In the genomic region with DNA sequence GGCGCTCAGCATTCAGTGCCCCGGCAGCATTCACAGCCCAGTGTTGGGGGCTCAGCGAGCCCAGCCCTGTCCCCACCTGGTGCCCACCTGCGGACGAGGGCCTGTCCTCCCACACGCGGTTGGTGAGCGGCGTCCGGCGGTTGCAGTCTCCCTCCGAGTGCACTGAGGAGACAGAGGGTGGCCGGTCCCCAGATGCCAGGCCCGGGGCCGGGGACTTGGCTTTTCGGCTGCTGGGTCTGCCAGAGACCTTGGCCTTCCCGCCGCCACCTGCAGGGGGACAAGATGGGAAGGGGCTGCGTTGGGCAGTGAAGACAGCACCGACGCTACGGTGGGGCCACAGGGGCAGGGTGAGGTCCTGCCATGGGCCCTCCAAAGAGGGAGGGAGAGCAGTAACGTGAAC, we compare ENCODE assay signal across 18 cellular contexts. TPM values are rescaled to one million over a fixed set of nuclear protein-coding genes. Genes with fewer than 3 reads are reported as not detected.
DNase-seq lines count a peak whose midpoint lies in the region; ATAC-seq and TF ChIP-seq lines count a peak whose summit lies in the region.
"Had no signal": no experiment of that assay in that cellular context is flagged by ENCODE, and none has a peak within 500 bp of the region (broad histone marks: within the 10 kb centered on the region; RNA-seq: fewer than 3 reads in every experiment).

No MANE protein-coding gene starts in this region.

- WGBS in H9 (ENCODE audit: extremely low coverage, insufficient read length, low lambda C conversion rate) = no CpG with 5 or more reads among the region's 23 CpGs
- 77 to 84% (median 78%) methylated on average over 23 of the region's 23 CpGs for WGBS in psoas muscle, 3 donors
- 88 to 92% methylated on average over 19 to 20 of the region's 23 CpGs for WGBS in lower leg skin, 2 donors

- CTCF ChIA-PET in Calu3 (lab: Charles Lee) = interaction anchor here (0.6 kb wide), 1 partner anchor 782 kb away, joined by 3 read pairs; no protein-coding TSS in a partner anchor
- CTCF ChIA-PET in CD8-positive, alpha-beta T cell (lab: Charles Lee) = no interaction called here

- H3K9me3 Mint-ChIP-seq in Calu3 (ENCODE audit: low read depth, unreplicated experiment) (peaks cover 2% of the 10 kb centered on the region), H9 (peaks cover 15 to 19% of the 10 kb centered on the region in 2 experiments)
- peaks cover 9% of the 10 kb centered on the region for H3K9me3 Mint-ChIP-seq in CD8-positive, alpha-beta T cell

- TF ChIP-seq CTCF in Calu3 (IDR thresholded peaks at IDR 0.05; ENCODE audit: unreplicated experiment) (no peak), H9 (conservative IDR thresholded peaks at IDR 0.05) (peak; percentile 40; the same call in 2 of the 3 replicates), dorsolateral prefrontal cortex (IDR thresholded peaks at IDR 0.05 in 54 of 56, conservative IDR thresholded peaks at IDR 0.05 in 2 of 56; ENCODE audit: low read depth in 1 of 56, partially characterized antibody in 56 of 56) (no peak), psoas muscle (IDR thresholded peaks at IDR 0.05) (no peak), lower leg skin (IDR thresholded peaks at IDR 0.05) (no peak)
- no peak for TF ChIP-seq CTCF in CD8-positive, alpha-beta T cell (IDR thresholded peaks at IDR 0.05)

- H3K4me3 ChIP-seq in dorsolateral prefrontal cortex (no peak overlapping the region), psoas muscle (no peak overlapping the region), lower leg skin (ENCODE audit: low read depth, poor library complexity, severe bottlenecking) (no peak overlapping the region)
- H3K4me3 ChIP-seq in CD8-positive, alpha-beta T cell (ENCODE audit: low read depth, low read length) = no peak overlapping the region

- H3K18ac ChIP-seq in H9 (ENCODE audit: insufficient read length, low read depth, low read length) = no peak overlapping the region

- H2AFZ ChIP-seq in H9 (ENCODE audit: low read length) = no peak overlapping the region

- H2BK12ac ChIP-seq in H9 (ENCODE audit: insufficient read length, low read depth, low read length) = no peak overlapping the region

- H3K79me1 ChIP-seq in H9 (ENCODE audit: insufficient read depth, low read depth, low read length, poor library complexity, severe bottlenecking) = no peaks in the 10 kb centered on the region

- H3K27me3 Mint-ChIP-seq in Calu3 (ENCODE audit: unreplicated experiment) (no peaks in the 10 kb centered on the region), H9 (ENCODE audit: low read depth) (peaks cover 12% of the 10 kb centered on the region)
- no peaks in the 10 kb centered on the region for H3K27me3 Mint-ChIP-seq in CD8-positive, alpha-beta T cell (ENCODE audit: low read depth)

- no TSS peak for BruUV-seq in Calu3 (replicated peaks; lab: Mats Ljungman, UMichigan)

- H3K79me2 ChIP-seq in H9 (ENCODE audit: insufficient read depth, low read length) = no peaks in the 10 kb centered on the region

- no peak overlapping the region for H2BK5ac ChIP-seq in H9 (ENCODE audit: insufficient read length, low read length)

- intact Hi-C loops in Calu3 (cut with micrococcal nuclease; ENCODE audit: unreplicated experiment) = no loop called here
- intact Hi-C loops in dorsolateral prefrontal cortex (cut with DNase I) = no loop called here
- intact Hi-C loops in psoas muscle (cut with DNase I) = no loop called here
- intact Hi-C loops in CD8-positive, alpha-beta T cell (cut with DNase I, micrococcal nuclease) = no loop called here
- intact Hi-C loops in lower leg skin (cut with DNase I; ENCODE audit: low total_unique reads) = loop anchor here (10.0 kb wide), 1 partner anchor 291 kb away; no protein-coding TSS in a partner anchor

- H3K36me3 ChIP-seq in psoas muscle (ENCODE audit: insufficient read depth in 1 of 2, low read depth in 1 of 2) = peaks cover 8 to 62% of the 10 kb centered on the region in 2 donors
- peaks cover 21% of the 10 kb centered on the region for H3K36me3 ChIP-seq in CD8-positive, alpha-beta T cell (ENCODE audit: insufficient read depth, low read length)

- H3K27ac Mint-ChIP-seq in Calu3 (ENCODE audit: unreplicated experiment) (peak overlapping the region; percentile 4), H9 (no peak overlapping the region; a peak in 1 of 7 replicates)
- H3K27ac Mint-ChIP-seq in CD8-positive, alpha-beta T cell = no peak overlapping the region

- POLR2A ChIA-PET in CD8-positive, alpha-beta T cell (lab: Charles Lee) = no interaction called here

- no peak overlapping the region for H3K4me2 ChIP-seq in H9 (ENCODE audit: insufficient read depth, insufficient read length, low read length)

- H3K9ac ChIP-seq in H9 (ENCODE audit: extremely low read depth, insufficient read length, low read length) = no peak overlapping the region

- H3K23me2 ChIP-seq in H9 (ENCODE audit: insufficient read length, low read depth, low read length, poor library complexity, severe bottlenecking) = no peaks in the 10 kb centered on the region

- no peak overlapping the region for H4K91ac ChIP-seq in H9 (ENCODE audit: insufficient read length, low read depth, low read length)

- H2BK20ac ChIP-seq in H9 (ENCODE audit: low read depth, low read length, poor library complexity, severe bottlenecking) = no peak overlapping the region

- no peak overlapping the region for H2AK5ac ChIP-seq in H9 (ENCODE audit: insufficient read length, low read length)

- H3K4me1 ChIP-seq in H9 (ENCODE audit: insufficient read depth, low read length) = no peaks in the 10 kb centered on the region
- peaks cover 16% of the 10 kb centered on the region for H3K4me1 ChIP-seq in psoas muscle
- H3K4me1 ChIP-seq in CD8-positive, alpha-beta T cell (ENCODE audit: insufficient read depth, low read length) = no peaks in the 10 kb centered on the region

- H3K4ac ChIP-seq in H9 (ENCODE audit: low read depth, low read length) = no peak overlapping the region

- no peak overlapping the region for H3K56ac ChIP-seq in H9 (ENCODE audit: insufficient read length, low read depth, low read length)

- H3T11ph ChIP-seq in H9 (ENCODE audit: low read length) = no peak overlapping the region

- no peaks in the 10 kb centered on the region for H4K20me1 ChIP-seq in H9 (ENCODE audit: control insufficient read depth, insufficient read depth, insufficient read length)

- no peak overlapping the region for H3K23ac ChIP-seq in H9 (ENCODE audit: insufficient read length, low read depth, low read length)

- H3K27me3 ChIP-seq in H9 (ENCODE audit: insufficient read depth, low read length) = no peaks in the 10 kb centered on the region
- no peaks in the 10 kb centered on the region for H3K27me3 ChIP-seq in dorsolateral prefrontal cortex
- H3K27me3 ChIP-seq in psoas muscle (ENCODE audit: insufficient read depth in 3 of 3, low read length in 2 of 3) = no peaks in the 10 kb centered on the region
- no peaks in the 10 kb centered on the region for H3K27me3 ChIP-seq in CD8-positive, alpha-beta T cell (ENCODE audit: insufficient read depth, low read length)

- H4K8ac ChIP-seq in H9 (replicated peaks; ENCODE audit: insufficient read length, low read depth, low read length) = no peak overlapping the region

- H3K4me1 Mint-ChIP-seq in Calu3 (ENCODE audit: low read depth, unreplicated experiment) = no peaks in the 10 kb centered on the region
- peaks cover 5 to 17% of the 10 kb centered on the region in 2 experiments; a peak in 2 of 4 replicates for H3K4me1 Mint-ChIP-seq in H9
- no peaks in the 10 kb centered on the region for H3K4me1 Mint-ChIP-seq in CD8-positive, alpha-beta T cell (ENCODE audit: low read depth)

- H2BK120ac ChIP-seq in H9 (ENCODE audit: low read depth, low read length, poor library complexity, severe bottlenecking) = no peak overlapping the region

- ATAC-seq in psoas muscle (no peak), HG03025 (IDR thresholded peaks at IDR 0.05; ENCODE audit: low FRiP score, unreplicated experiment) (no peak)
- ATAC-seq in CD8-positive, alpha-beta T cell = no peak
- ATAC-seq: HCT116 had no signal

- H3K36me3 Mint-ChIP-seq in Calu3 (ENCODE audit: insufficient read depth, unreplicated experiment) (peaks cover 61% of the 10 kb centered on the region), H9 (ENCODE audit: insufficient read depth in 1 of 3, low read depth in 3 of 3) (peaks cover 30 to 62% (median 43%) of the 10 kb centered on the region in 3 experiments)
- H3K36me3 Mint-ChIP-seq in CD8-positive, alpha-beta T cell = peaks cover 52% of the 10 kb centered on the region

- DNase-seq in Calu3 (no peak), H9 (no peak), dorsolateral prefrontal cortex (no peak), psoas muscle (no peak), iPS-NIHi11 (ENCODE audit: low spot score) (no peak), lower leg skin (ENCODE audit: low spot score in 2 of 2) (no peak)
- no peak for DNase-seq in CD8-positive, alpha-beta T cell
- DNase-seq: C1 segment of cervical spinal cord, DND-41, KG1, NCI-H1105 treated with DMSO at 0.1 percent for 48 hours, NCI-H1694, NCI-H2081 treated with DMSO at 0.1 percent for 48 hours, Right ventricle myocardium superior had no signal

- H3K4me3 Mint-ChIP-seq in Calu3 (ENCODE audit: low read depth, unreplicated experiment) = no peak overlapping the region
- no peak overlapping the region for H3K4me3 Mint-ChIP-seq in H9
- no peak overlapping the region for H3K4me3 Mint-ChIP-seq in CD8-positive, alpha-beta T cell

- H3K27ac ChIP-seq in H9 (ENCODE audit: insufficient read length, low read depth, low read length) = no peak overlapping the region
- H3K27ac ChIP-seq in dorsolateral prefrontal cortex = peak overlapping the region in 33 of 59 donors; percentile 5 to 84 (median 72)
- peak overlapping the region; percentile 84 for H3K27ac ChIP-seq in psoas muscle
- H3K27ac ChIP-seq in CD8-positive, alpha-beta T cell (ENCODE audit: low read depth, low read length) = no peak overlapping the region

- H3K9me3 ChIP-seq in H9 (ENCODE audit: control insufficient read depth, low read depth, low read length) = peaks cover 17% of the 10 kb centered on the region
- peaks cover 8% of the 10 kb centered on the region for H3K9me3 ChIP-seq in psoas muscle
- peaks cover 7% of the 10 kb centered on the region for H3K9me3 ChIP-seq in CD8-positive, alpha-beta T cell (ENCODE audit: low read length)

- no peak overlapping the region for H4K5ac ChIP-seq in H9 (ENCODE audit: insufficient read length, low read depth, low read length)

- H2BK15ac ChIP-seq in H9 (ENCODE audit: low read depth, low read length) = no peak overlapping the region; the same call in 1 of the 2 replicates

- H3K14ac ChIP-seq in H9 (ENCODE audit: insufficient read depth, low read length) = no peak overlapping the region; the same call in 1 of the 2 replicates

- TF ChIP-seq POLR2A in lower leg skin (IDR thresholded peaks at IDR 0.05) = no peak

RNA-seq across cellular contexts. Expression of gene RFLNA, which starts 31.2 kb away (rescaled TPM):
- total RNA-seq in Calu3 (2022) (not detected in 2 replicates), H9 (2021) (9.7 and 10.6 TPM in 2 replicates), dorsolateral prefrontal cortex (10 to 100 TPM in 10 of 120 experiments, 1 to 10 TPM in 110; 1.9 to 14.4 (median 5.9) TPM), psoas muscle (1 to 10 TPM in 3 of 4 donors, under 1 TPM in 1; 0.50 to 7.8 (median 1.8) TPM), lower leg skin (1 to 10 TPM in 1 of 4 donors, under 1 TPM in 3; 0.72 to 1.6 (median 0.82) TPM)
- polyA plus RNA-seq in psoas muscle = under 1 TPM; 0.38 to 0.70 (median 0.47) TPM
- total RNA-seq in CD8-positive, alpha-beta T cell = not detected
- total RNA-seq: NCI-H460, OCI-LY7 had no signal

Comparison
In these comparisons a context has a peak if more than half of its experiments do, and no peak if none do; other contexts are left out.
1. H3K27ac ChIP-seq: peak in dorsolateral prefrontal cortex (33 of 59) and psoas muscle (single experiment); none in H9 (single experiment) and CD8-positive, alpha-beta T cell (single experiment).